In genomic region chr3:11764931-11765363, GRCh38 we compare ENCODE assay signal across 10 cellular contexts.
DNase-seq lines count a peak whose midpoint lies in the region; ATAC-seq and TF ChIP-seq lines count a peak whose summit lies in the region.
"Had no signal": no experiment of that assay in that cellular context is flagged by ENCODE, and none has a peak within 500 bp of the region (broad histone marks: within the 10 kb centered on the region; RNA-seq: fewer than 3 reads in every experiment).

No MANE protein-coding gene starts in this region.

- no TSS peak for BruUV-seq in IMR-90 (replicated peaks; lab: Mats Ljungman, UMichigan)

- H3K18ac ChIP-seq in IMR-90 (ENCODE audit: low read depth, low read length) = peak overlapping the region; percentile 49; the same call in 1 of the 2 replicates

- peaks cover 3% of the 10 kb centered on the region for H3K27me3 ChIP-seq in CD8-positive, alpha-beta memory T cell (ENCODE audit: insufficient read depth, low read length, poor library complexity, severe bottlenecking)
- peaks cover 14% of the 10 kb centered on the region for H3K27me3 ChIP-seq in IMR-90 (ENCODE audit: control insufficient read depth, insufficient read depth, low read length)

- H2AFZ ChIP-seq in IMR-90 (replicated peaks; ENCODE audit: low read length, poor library complexity) = no peak overlapping the region

- H2AK5ac ChIP-seq in IMR-90 (ENCODE audit: low read depth, low read length) = no peak overlapping the region

- H4K20me1 ChIP-seq in IMR-90 (ENCODE audit: insufficient read depth, low read length) = peaks cover 4% of the 10 kb centered on the region; the same call in 1 of the 2 replicates

- TF ChIP-seq CTCF in IMR-90 (conservative IDR thresholded peaks at IDR 0.05; ENCODE audit: low read depth, low read length) (no peak), mesothelial cell of epicardium (IDR thresholded peaks at IDR 0.05; ENCODE audit: unreplicated experiment) (no peak)

- no peak overlapping the region for H3K4ac ChIP-seq in IMR-90 (ENCODE audit: low read depth, low read length)

- no peaks in the 10 kb centered on the region for H3K9me1 ChIP-seq in IMR-90 (ENCODE audit: insufficient read depth, low read length)

- H3K27ac ChIP-seq in CD8-positive, alpha-beta memory T cell (ENCODE audit: low read depth, low read length) = no peak overlapping the region
- no peak overlapping the region for H3K27ac ChIP-seq in IMR-90 (ENCODE audit: insufficient read depth, low read length)
- H3K27ac ChIP-seq: KMS-11 had no signal

- POLR2A ChIA-PET in CD8-positive, alpha-beta memory T cell (lab: Charles Lee) = no interaction called here
- POLR2A ChIA-PET in IMR-90 (lab: Charles Lee; ENCODE audit: unreplicated experiment) = no interaction called here

- peak overlapping the region in 2 of 7 donors; percentile 12 to 54 for H3K4me3 Mint-ChIP-seq in CD8-positive, alpha-beta memory T cell
- H3K4me3 Mint-ChIP-seq in mesothelial cell of epicardium = no peak overlapping the region
- H3K4me3 Mint-ChIP-seq: central memory CD8-positive, alpha-beta T cell had no signal

- dilution Hi-C loops in IMR-90 (cut with HindIII; ENCODE audit: low sequenced_read_pairs, unreplicated experiment) = no loop called here

- no peak for DNase-seq in CD8-positive, alpha-beta memory T cell
- DNase-seq in IMR-90 (peak; percentile 84), mesothelial cell of epicardium (ENCODE audit: low spot score in 2 of 2, unreplicated experiment in 2 of 2) (no peak), NAMALWA (ENCODE audit: low spot score) (no peak), NCI-H1694 treated with DMSO at 0.1 percent for 48 hours (lab: John Stamatoyannopoulos, UW) (no peak), nucleus accumbens (lab: John Stamatoyannopoulos, UW) (no peak), activated gamma-delta T cell (lab: John Stamatoyannopoulos, UW) (no peak)
- DNase-seq in activated naive CD4-positive, alpha-beta T cell treated with anti-CD3 and anti-CD28 coated beads, Interleukin-2, amount 50 U/mL, for 72 hours (ENCODE audit: low spot score in 2 of 2) = peak in 1 of 2 donors; percentile 48

- in situ Hi-C loops in IMR-90 (cut with MboI; ENCODE audit: low sequenced_read_pairs) = no loop called here

- H2BK120ac ChIP-seq in IMR-90 (ENCODE audit: low read depth, low read length) = no peak overlapping the region

- peaks cover 2% of the 10 kb centered on the region for H3K4me1 ChIP-seq in CD8-positive, alpha-beta memory T cell (ENCODE audit: insufficient read depth, low read length)
- H3K4me1 ChIP-seq in IMR-90 (ENCODE audit: control insufficient read depth, insufficient read depth, low read length) = peaks cover 2% of the 10 kb centered on the region

- H2BK20ac ChIP-seq in IMR-90 (ENCODE audit: low read depth, low read length) = no peak overlapping the region

- H3K36me3 Mint-ChIP-seq in CD8-positive, alpha-beta memory T cell = no peaks in the 10 kb centered on the region
- H3K36me3 Mint-ChIP-seq in activated naive CD4-positive, alpha-beta T cell treated with anti-CD3 and anti-CD28 coated beads, Interleukin-2, amount 50 U/mL, for 72 hours = no peaks in the 10 kb centered on the region
- no peaks in the 10 kb centered on the region for H3K36me3 Mint-ChIP-seq in mesothelial cell of epicardium

- no peak overlapping the region for H3K4me3 ChIP-seq in CD8-positive, alpha-beta memory T cell (ENCODE audit: low read length)
- no peak overlapping the region for H3K4me3 ChIP-seq in IMR-90 (ENCODE audit: insufficient read depth, low read depth, low read length)

- no peak overlapping the region for H3K9ac ChIP-seq in IMR-90 (ENCODE audit: low read depth, low read length)
- H3K9ac ChIP-seq: KMS-11 had no signal

- peak overlapping the region in 6 of 8 donors; percentile 0 to 86 (median 34) for H3K27ac Mint-ChIP-seq in CD8-positive, alpha-beta memory T cell
- peak overlapping the region; percentile 79 to 89 for H3K27ac Mint-ChIP-seq in activated naive CD4-positive, alpha-beta T cell treated with anti-CD3 and anti-CD28 coated beads, Interleukin-2, amount 50 U/mL, for 72 hours
- peak overlapping the region; percentile 85 for H3K27ac Mint-ChIP-seq in mesothelial cell of epicardium

- no peak overlapping the region; the same call in 1 of the 2 replicates for H4K91ac ChIP-seq in IMR-90 (ENCODE audit: insufficient read depth, low read depth, low read length)

- WGBS in IMR-90 (ENCODE audit: extremely low coverage in 2 of 2, insufficient read length in 1 of 2), 2 experiments = 0% methylated on average over 1 of the region's 5 CpGs; no CpG with 5 or more reads in 1 of the 2 experiments

- intact Hi-C loops in IMR-90 (cut with micrococcal nuclease) = no loop called here

- TF ChIP-seq POLR2A in IMR-90 (IDR thresholded peaks at IDR 0.05; ENCODE audit: low read depth, low read length) = no peak

- H3K79me1 ChIP-seq in IMR-90 (ENCODE audit: low read depth in 1 of 2, low read length in 2 of 2) = no peaks in the 10 kb centered on the region

- H3K36me3 ChIP-seq in CD8-positive, alpha-beta memory T cell (ENCODE audit: insufficient read depth, low read length) = no peaks in the 10 kb centered on the region
- no peaks in the 10 kb centered on the region for H3K36me3 ChIP-seq in IMR-90 (ENCODE audit: control insufficient read depth, insufficient read depth, low read length)

- H3K4me1 Mint-ChIP-seq in CD8-positive, alpha-beta memory T cell = peaks cover 6 to 16% (median 12%) of the 10 kb centered on the region in 3 donors
- H3K4me1 Mint-ChIP-seq in mesothelial cell of epicardium = peaks cover 19% of the 10 kb centered on the region

- H4K5ac ChIP-seq in IMR-90 (ENCODE audit: low read depth, low read length) = no peak overlapping the region

- H2BK5ac ChIP-seq in IMR-90 (ENCODE audit: low read depth, low read length, poor library complexity, severe bottlenecking) = no peak overlapping the region

- no peak overlapping the region for H3K23ac ChIP-seq in IMR-90 (ENCODE audit: low read depth, low read length)

- peak; percentile 29 for ATAC-seq in IMR-90 (ENCODE audit: low read depth)
- ATAC-seq in activated naive CD4-positive, alpha-beta T cell treated with anti-CD3 and anti-CD28 coated beads, Interleukin-2, amount 50 U/mL, for 72 hours = peak; percentile 84 to 89

- CTCF ChIA-PET in CD8-positive, alpha-beta memory T cell (lab: Charles Lee) = interaction anchor here (1.4 kb wide), 1 partner anchor 39 kb away, joined by 3 read pairs; no protein-coding TSS in a partner anchor
- CTCF ChIA-PET in IMR-90 (lab: Yijun Ruan, JAX) = interaction anchor here (0.7 kb wide), 1 partner anchor 264 kb away, joined by 7 read pairs; no protein-coding TSS in a partner anchor

- no peak overlapping the region for H2BK15ac ChIP-seq in IMR-90 (ENCODE audit: low read depth, low read length)

- no peaks in the 10 kb centered on the region for H3K27me3 Mint-ChIP-seq in CD8-positive, alpha-beta memory T cell
- no peaks in the 10 kb centered on the region for H3K27me3 Mint-ChIP-seq in mesothelial cell of epicardium (ENCODE audit: low read depth)
- H3K27me3 Mint-ChIP-seq: central memory CD8-positive, alpha-beta T cell had no signal

- no peaks in the 10 kb centered on the region for H3K9me3 Mint-ChIP-seq in CD8-positive, alpha-beta memory T cell
- no peaks in the 10 kb centered on the region for H3K9me3 Mint-ChIP-seq in activated naive CD4-positive, alpha-beta T cell treated with anti-CD3 and anti-CD28 coated beads, Interleukin-2, amount 50 U/mL, for 72 hours
- no peaks in the 10 kb centered on the region for H3K9me3 Mint-ChIP-seq in mesothelial cell of epicardium
- H3K9me3 Mint-ChIP-seq: central memory CD8-positive, alpha-beta T cell had no signal

- no peak overlapping the region for H3K56ac ChIP-seq in IMR-90 (ENCODE audit: extremely low read depth, insufficient read depth, low read length)

- no peak overlapping the region for H4K8ac ChIP-seq in IMR-90 (ENCODE audit: low read depth in 2 of 2, low read length in 2 of 2)

- H3K14ac ChIP-seq in IMR-90 (replicated peaks; ENCODE audit: low read depth, low read length) = no peak overlapping the region

- no peaks in the 10 kb centered on the region for H3K9me3 ChIP-seq in CD8-positive, alpha-beta memory T cell (ENCODE audit: low read length)
- H3K9me3 ChIP-seq in IMR-90 (ENCODE audit: control insufficient read depth, insufficient read depth, low read length) = no peaks in the 10 kb centered on the region

- no peak overlapping the region for H2AK9ac ChIP-seq in IMR-90 (replicated peaks; ENCODE audit: low read depth, low read length, poor library complexity)

- H3K4me2 ChIP-seq in IMR-90 (ENCODE audit: low read depth, low read length) = peak overlapping the region; percentile 78
- H3K4me2 ChIP-seq: KMS-11 had no signal

- no peak for TF ChIP-seq RAD21 in IMR-90 (IDR thresholded peaks at IDR 0.05; ENCODE audit: low read length)

TF ChIP-seq in IMR-90, 13 proteins besides CTCF, POLR2A, EP300 and RAD21:
- peak; percentile 90 for TF ChIP-seq CEBPB (IDR thresholded peaks at IDR 0.05; ENCODE audit: low read depth, low read length)
- no peak for TF ChIP-seq SMC3 (IDR thresholded peaks at IDR 0.05; ENCODE audit: low read depth, low read length)
- TF ChIP-seq USF2 (IDR thresholded peaks at IDR 0.05; ENCODE audit: low read depth, low read length) = no peak
- peak; percentile 90 for TF ChIP-seq BHLHE40 (IDR thresholded peaks at IDR 0.05; ENCODE audit: low read depth, low read length)

Comparison
In these comparisons a context has a peak if more than half of its experiments do, and no peak if none do; other contexts are left out.
1. H3K27ac Mint-ChIP-seq: peak in every context shown above with its lines; median percentile 85 in mesothelial cell of epicardium; 84 in activated naive CD4-positive, alpha-beta T cell treated with anti-CD3 and anti-CD28 coated beads, Interleukin-2, amount 50 U/mL, for 72 hours; 34 in CD8-positive, alpha-beta memory T cell.